1 cellular context compared by ENCODE assay signal in genomic region chr1:206734499-206735142, GRCh38.
TF ChIP-seq lines count a peak whose summit lies in the region.

No MANE protein-coding gene starts in this region.

TF ChIP-seq in H1, 55 proteins besides CTCF, POLR2A, EP300 and RAD21:
- TF ChIP-seq GTF2F1 (IDR thresholded peaks at IDR 0.05; ENCODE audit: borderline replicate concordance, low read depth, low read length) (no peak), ZNF274 (IDR thresholded peaks at IDR 0.05; ENCODE audit: borderline replicate concordance, extremely low read depth, low read length) (no peak), BACH1 (IDR thresholded peaks at IDR 0.05; ENCODE audit: low read length) (no peak), JUND (IDR thresholded peaks at IDR 0.05; ENCODE audit: low read length) (no peak), CREB1 (IDR thresholded peaks at IDR 0.05) (no peak), SAP30 (IDR thresholded peaks at IDR 0.05; ENCODE audit: insufficient read depth, insufficient replicate concordance, low read length) (no peak), RXRA (IDR thresholded peaks at IDR 0.05; ENCODE audit: insufficient read depth, low read depth, low read length) (no peak), CBX8 (IDR thresholded peaks at IDR 0.05; ENCODE audit: borderline replicate concordance, low read depth, low read length) (no peak), TCF12 (IDR thresholded peaks at IDR 0.05; ENCODE audit: low read depth, low read length) (no peak), ASH2L (IDR thresholded peaks at IDR 0.05; ENCODE audit: low read length) (no peak), ATF2 (IDR thresholded peaks at IDR 0.05; ENCODE audit: low read length) (no peak), TBP (IDR thresholded peaks at IDR 0.05; ENCODE audit: low read depth, low read length) (no peak), YY1 (IDR thresholded peaks at IDR 0.05; ENCODE audit: low read depth, low read length) (no peak), HDAC2 (IDR thresholded peaks at IDR 0.05; ENCODE audit: borderline replicate concordance in 1 of 2, low read depth in 2 of 2, low read length in 2 of 2) (no peak), BCL11A (IDR thresholded peaks at IDR 0.05; ENCODE audit: low read depth in 2 of 2, low read length in 2 of 2) (no peak), CBX5 (IDR thresholded peaks at IDR 0.05; ENCODE audit: low read depth, low read length) (no peak), SP2 (IDR thresholded peaks at IDR 0.05; ENCODE audit: low read length) (no peak), CTBP2 (IDR thresholded peaks at IDR 0.05; ENCODE audit: borderline replicate concordance, insufficient read depth, insufficient read length, low read length) (no peak), SIN3A (conservative IDR thresholded peaks at IDR 0.05 in 1 of 2, IDR thresholded peaks at IDR 0.05 in 1 of 2; ENCODE audit: low read depth in 1 of 2, low read length in 2 of 2) (no peak), HDAC6 (IDR thresholded peaks at IDR 0.05; ENCODE audit: low read depth, low read length) (no peak)
